In genomic region chr22:47381240-47381639, GRCh38 we compare ENCODE assay signal across 21 cellular contexts.
"Had no signal": no experiment of that assay in that cellular context is flagged by ENCODE, and none has a peak within 500 bp of the region (broad histone marks: within the 10 kb centered on the region; RNA-seq: fewer than 3 reads in every experiment).

No MANE protein-coding gene starts in this region.

- ATAC-seq: esophagus mucosa; gastrocnemius medialis; left lobe of liver; mucosa of descending colon; natural killer cell treated with Interleukin-12 subunit alpha and Interleukin-12 subunit beta and Interleukin-15 and Interleukin-18, amount 100 ng/mL, for 72 hours; pancreas; stimulated activated naive CD8-positive, alpha-beta T cell treated with anti-CD3 and anti-CD28 coated beads, Interleukin-15, amount 100 ng/mL, for 72 hours had no signal

- H3K27me3 ChIP-seq: neutrophil, pancreas had no signal

- H3K4me3 ChIP-seq: gastrocnemius medialis, lung, mucosa of descending colon, pancreas, skin epidermis, suprapubic skin had no signal

- H3K9me3 ChIP-seq: gastrocnemius medialis, mucosa of descending colon, neutrophil, pancreas, suprapubic skin had no signal

- H3K27ac ChIP-seq: epithelial cell of prostate, gastrocnemius medialis, neutrophil, pancreas, skin epidermis, suprapubic skin had no signal

- DNase-seq: cerebellar nuclear complex; effector CD8-positive, alpha-beta T cell; endodermal cell; foreskin fibroblast; gastrocnemius medialis; mucosa of descending colon; naive B cell; stimulated activated CD4-positive, alpha-beta T cell treated with anti-CD3 and anti-CD28 coated beads, Interleukin-15, amount 100 ng/mL, for 24 hours; stimulated activated CD4-positive, alpha-beta T cell treated with anti-CD3 and anti-CD28 coated beads, Interleukin-2, amount 100 ng/mL, for 48 hours; stimulated activated naive CD4-positive, alpha-beta T cell; stimulated activated naive CD8-positive, alpha-beta T cell treated with anti-CD3 and anti-CD28 coated beads, Interleukin-15, amount 100 ng/mL, for 72 hours; trophoblast cell had no signal

- H3K36me3 ChIP-seq: gastrocnemius medialis, neutrophil, pancreas, suprapubic skin had no signal

- H3K4me1 ChIP-seq: gastrocnemius medialis, pancreas, suprapubic skin had no signal
